Comparison of ENCODE assay signal across 18 cellular contexts in the genomic region with DNA sequence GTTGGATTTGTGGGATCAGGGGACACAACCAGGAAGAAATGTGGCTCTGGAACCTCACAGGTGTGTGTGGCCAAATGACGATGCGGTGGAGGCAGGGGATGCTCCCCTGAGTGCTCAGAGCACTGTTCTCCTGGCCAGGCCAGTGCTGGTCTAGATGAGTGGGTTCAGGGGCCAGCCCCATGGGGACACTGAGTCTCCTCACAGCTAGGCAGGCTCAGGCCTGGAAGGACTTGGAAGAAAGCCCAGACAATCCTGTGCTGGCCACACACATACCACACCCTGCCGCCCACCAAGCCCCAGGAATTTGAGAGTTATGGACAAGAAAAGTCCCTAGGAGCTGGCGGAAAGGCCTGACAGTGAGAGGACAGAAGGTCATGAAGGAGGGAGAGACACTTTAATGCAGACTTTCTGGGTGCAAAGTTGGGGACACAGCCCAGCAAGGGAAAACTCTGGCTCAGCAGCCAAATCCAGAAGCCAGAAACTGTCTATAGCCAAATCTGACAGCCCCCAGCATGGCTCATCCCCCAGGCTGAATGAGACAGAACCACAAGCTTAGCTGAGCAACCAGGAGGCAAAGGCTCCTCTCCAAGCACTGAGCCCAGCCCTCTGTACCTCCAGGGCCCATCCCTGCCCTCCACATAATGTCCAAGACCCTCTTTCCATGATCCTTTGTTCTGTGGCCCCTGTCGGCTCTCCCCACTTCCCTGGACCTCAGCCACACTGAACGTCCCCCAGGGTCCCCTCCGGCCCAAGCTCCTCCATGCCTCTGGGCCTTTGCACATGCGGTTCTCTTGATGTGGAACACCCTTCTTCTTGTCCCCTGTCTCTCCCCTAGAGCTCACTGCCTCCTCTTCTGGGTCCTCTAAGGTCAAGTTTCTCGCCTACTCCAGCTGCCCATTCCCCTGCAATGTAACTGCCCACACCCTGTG. TPM values are rescaled to one million over a fixed set of nuclear protein-coding genes. Genes with fewer than 3 reads are reported as not detected.
DNase-seq lines count a peak whose midpoint lies in the region; ATAC-seq and TF ChIP-seq lines count a peak whose summit lies in the region.
"Had no signal": no experiment of that assay in that cellular context is flagged by ENCODE, and none has a peak within 500 bp of the region (broad histone marks: within the 10 kb centered on the region; RNA-seq: fewer than 3 reads in every experiment).

No MANE protein-coding gene starts in this region.

- no peak overlapping the region for H3K27ac Mint-ChIP-seq in endodermal cell
- H3K27ac Mint-ChIP-seq: activated naive CD4-positive, alpha-beta T cell treated with anti-CD3 and anti-CD28 coated beads, Interleukin-2, amount 10 ng/mL, durations not matched to agents 7 days and 5 days had no signal

- DNase-seq in GM04504 (ENCODE audit: low read depth) (peak; percentile 42), SJSA1 (ENCODE audit: low read depth in 1 of 2, low spot score in 2 of 2) (peak; percentile 78 to 90), fibroblast of pulmonary artery (ENCODE audit: low read depth) (peak; percentile 57), skeletal muscle cell (ENCODE audit: low read depth) (peak; percentile 83), NCI-H128 (lab: John Stamatoyannopoulos, UW; ENCODE audit: unreplicated experiment) (no peak), endodermal cell (no peak), cerebellum (ENCODE audit: low spot score) (no peak)
- DNase-seq: activated CD8-positive, alpha-beta memory T cell treated with anti-CD3 and anti-CD28 coated beads for 24 hours; activated naive CD4-positive, alpha-beta T cell treated with anti-CD3 and anti-CD28 coated beads, Interleukin-2, amount 10 ng/mL, durations not matched to agents 7 days and 5 days; islet precursor cell; naive B cell; NCI-H1092; NCI-H510A; right lobe of liver; tibial artery had no signal

- peak overlapping the region; percentile 58 for H3K27ac ChIP-seq in SJSA1
- no peak overlapping the region for H3K27ac ChIP-seq in endodermal cell (ENCODE audit: low read depth, low read length)
- H3K27ac ChIP-seq: Peyer's patch, right lobe of liver, tibial artery had no signal

- H3K9me3 ChIP-seq in SJSA1 (replicated peaks) (no peaks in the 10 kb centered on the region), endodermal cell (ENCODE audit: control insufficient read depth, low read length) (no peaks in the 10 kb centered on the region)
- H3K9me3 ChIP-seq: Peyer's patch, right lobe of liver, tibial artery had no signal

- H3K4me1 ChIP-seq in SJSA1 (replicated peaks) (peaks cover 28% of the 10 kb centered on the region), endodermal cell (ENCODE audit: control insufficient read depth, insufficient read depth, low read length) (no peaks in the 10 kb centered on the region)
- H3K4me1 ChIP-seq: Peyer's patch, right lobe of liver, tibial artery had no signal

- H3K4me3 Mint-ChIP-seq in endodermal cell: no peak overlapping the region
- H3K4me3 Mint-ChIP-seq: activated naive CD4-positive, alpha-beta T cell treated with anti-CD3 and anti-CD28 coated beads, Interleukin-2, amount 10 ng/mL, durations not matched to agents 7 days and 5 days had no signal

- no peak for ATAC-seq in HG03095 (IDR thresholded peaks at IDR 0.05; ENCODE audit: unreplicated experiment)
- ATAC-seq: right lobe of liver had no signal

- WGBS in endodermal cell (ENCODE audit: insufficient coverage in 1 of 2, insufficient read length in 1 of 2), 2 experiments: 87 to 91% methylated on average over 8 to 9 of the region's 9 CpGs

- H3K4me1 Mint-ChIP-seq in endodermal cell: no peaks in the 10 kb centered on the region
- H3K4me1 Mint-ChIP-seq: activated naive CD4-positive, alpha-beta T cell treated with anti-CD3 and anti-CD28 coated beads, Interleukin-2, amount 10 ng/mL, durations not matched to agents 7 days and 5 days; naive B cell had no signal

- H3K27me3 Mint-ChIP-seq in endodermal cell (ENCODE audit: insufficient read depth): peaks cover 15% of the 10 kb centered on the region

- TF ChIP-seq CTCF in fibroblast of pulmonary artery (IDR thresholded peaks at IDR 0.05; ENCODE audit: low read length, missing control alignments) (no peak), endodermal cell (conservative IDR thresholded peaks at IDR 0.05) (no peak)

- no peaks in the 10 kb centered on the region for H3K36me3 Mint-ChIP-seq in endodermal cell (ENCODE audit: low read depth)
- H3K36me3 Mint-ChIP-seq: activated naive CD4-positive, alpha-beta T cell treated with anti-CD3 and anti-CD28 coated beads, Interleukin-2, amount 10 ng/mL, durations not matched to agents 7 days and 5 days; naive B cell had no signal

- H3K27me3 ChIP-seq in SJSA1 (replicated peaks): no peaks in the 10 kb centered on the region
- H3K27me3 ChIP-seq in endodermal cell (ENCODE audit: control insufficient read depth, insufficient read depth, low read length, poor library complexity, severe bottlenecking): peaks cover 11% of the 10 kb centered on the region
- H3K27me3 ChIP-seq: Peyer's patch, right lobe of liver had no signal

- H3K9me3 Mint-ChIP-seq in endodermal cell: no peaks in the 10 kb centered on the region
- H3K9me3 Mint-ChIP-seq: activated naive CD4-positive, alpha-beta T cell treated with anti-CD3 and anti-CD28 coated beads, Interleukin-2, amount 10 ng/mL, durations not matched to agents 7 days and 5 days; naive B cell had no signal

- H3K36me3 ChIP-seq in SJSA1 (no peaks in the 10 kb centered on the region), endodermal cell (ENCODE audit: control insufficient read depth, insufficient read depth, low read length) (no peaks in the 10 kb centered on the region)
- H3K36me3 ChIP-seq: Peyer's patch, right lobe of liver, tibial artery had no signal

- H3K4me3 ChIP-seq in SJSA1 (no peak overlapping the region), fibroblast of pulmonary artery (replicated peaks; ENCODE audit: low read depth, low read length) (no peak overlapping the region), skeletal muscle cell (ENCODE audit: low read depth, low read length) (no peak overlapping the region), endodermal cell (ENCODE audit: low read length) (no peak overlapping the region)
- H3K4me3 ChIP-seq: Peyer's patch, right lobe of liver, tibial artery had no signal

- no peak overlapping the region for H3K9ac ChIP-seq in endodermal cell (ENCODE audit: extremely low read depth, low read length, poor library complexity, severe bottlenecking)

RNA-seq across cellular contexts. Expression of gene LHX6, which starts 22.4 kb away (rescaled TPM):
- 4.6 and 6.4 TPM in 2 replicates for total RNA-seq in SJSA1 (2014; rRNA removed; shearing (Covaris generic))
- total RNA-seq in endodermal cell (under 1 TPM in 1 of 2 donors, not detected in 1; 0.37 TPM), cerebellum (1.5 TPM)
- 1.1 TPM for polyA plus RNA-seq in endodermal cell (2013, experiment 1 of 2)
- 0.70 TPM for polyA plus RNA-seq in endodermal cell (2013, experiment 2 of 2)
- total RNA-seq: HT-29 had no signal

RNA-seq across cellular contexts. Expression of gene MORN5, which starts 46.7 kb away (rescaled TPM):
- not detected in 2 replicates for total RNA-seq in SJSA1 (2014; rRNA removed; shearing (Covaris generic))
- under 1 TPM in 1 of 2 donors, not detected in 1; 0.81 TPM for total RNA-seq in endodermal cell
- 0.71 TPM for polyA plus RNA-seq in endodermal cell (2013, experiment 1 of 2)
- 0.58 TPM for polyA plus RNA-seq in endodermal cell (2013, experiment 2 of 2)
- total RNA-seq in cerebellum: 1.5 TPM
- total RNA-seq: HT-29, Peyer's patch, right lobe of liver had no signal

RNA-seq across cellular contexts. Expression of gene NDUFA8, which starts 46.8 kb away (rescaled TPM):
- total RNA-seq in SJSA1 (2014; rRNA removed; shearing (Covaris generic)): 38.5 and 47.8 TPM in 2 replicates
- total RNA-seq in endodermal cell (10 to 100 TPM; 65.8 to 67.8 TPM), cerebellum (20.0 TPM)
- polyA plus RNA-seq in endodermal cell (2013, experiment 1 of 2): 83.6 TPM
- polyA plus RNA-seq in endodermal cell (2013, experiment 2 of 2): 79.7 TPM

RNA-seq across cellular contexts. Expression of gene RBM18, which starts 58.3 kb away (rescaled TPM):
- 9.8 and 17.6 TPM in 2 replicates for total RNA-seq in SJSA1 (2014; rRNA removed; shearing (Covaris generic))
- total RNA-seq in endodermal cell (10 to 100 TPM; 15.7 to 17.3 TPM), cerebellum (17.5 TPM)
- 23.0 TPM for polyA plus RNA-seq in endodermal cell (2013, experiment 1 of 2)
- polyA plus RNA-seq in endodermal cell (2013, experiment 2 of 2): 19.6 TPM

RNA-seq across cellular contexts. Expression of gene MRRF, which starts 58.3 kb away (rescaled TPM):
- total RNA-seq in SJSA1 (2014; rRNA removed; shearing (Covaris generic)): 21.8 and 26.6 TPM in 2 replicates
- 10 to 100 TPM; 25.8 to 27.6 TPM for total RNA-seq in endodermal cell
- polyA plus RNA-seq in endodermal cell (2013, experiment 1 of 2): 31.8 TPM
- 27.9 TPM for polyA plus RNA-seq in endodermal cell (2013, experiment 2 of 2)
- total RNA-seq in cerebellum: 24.0 TPM

Comparison
In these comparisons a context has a peak if more than half of its experiments do, and no peak if none do; other contexts are left out.
1. DNase-seq: peak in GM04504 (single experiment), SJSA1 (2 of 2), fibroblast of pulmonary artery (single experiment) and skeletal muscle cell (single experiment); none in NCI-H128 (single experiment), endodermal cell (single experiment) and cerebellum (single experiment).